In genomic region chrX:40009462-40009851, GRCh38 we compare ENCODE assay signal across 11 cellular contexts.
DNase-seq lines count a peak whose midpoint lies in the region; ATAC-seq, FAIRE-seq and TF ChIP-seq lines count a peak whose summit lies in the region.
"Had no signal": no experiment of that assay in that cellular context is flagged by ENCODE, and none has a peak within 500 bp of the region (broad histone marks: within the 10 kb centered on the region; RNA-seq: fewer than 3 reads in every experiment).

No MANE protein-coding gene starts in this region.

- POLR2A ChIA-PET in A673 (lab: Charles Lee; ENCODE audit: low non-redundant PET), result no interaction called here

- BruUV-seq in A673 (replicated peaks; lab: Mats Ljungman, UMichigan), result no TSS peak

- H3K4me2 ChIP-seq in GM23338 (peak overlapping the region; percentile 81), astrocyte (ENCODE audit: low read length) (peak overlapping the region; percentile 73)

- no peaks in the 10 kb centered on the region for H3K9me2 ChIP-seq in GM23338 (ENCODE audit: insufficient read depth)

- H3K4me3 Mint-ChIP-seq in GM23338 (peak overlapping the region; percentile 67), astrocyte (ENCODE audit: unreplicated experiment) (no peak overlapping the region), mesothelial cell of epicardium (peak overlapping the region; percentile 45)

- no peak overlapping the region for H3K27ac Mint-ChIP-seq in GM23338
- no peak overlapping the region for H3K27ac Mint-ChIP-seq in astrocyte (ENCODE audit: unreplicated experiment)
- no peak overlapping the region for H3K27ac Mint-ChIP-seq in mesothelial cell of epicardium

- H3K27me3 Mint-ChIP-seq in GM23338 (ENCODE audit: insufficient read depth, low read depth, poor library complexity), result peaks cover 74% of the 10 kb centered on the region
- H3K27me3 Mint-ChIP-seq in astrocyte (ENCODE audit: low read depth, unreplicated experiment), result peaks cover 11% of the 10 kb centered on the region
- H3K27me3 Mint-ChIP-seq in mesothelial cell of epicardium (ENCODE audit: low read depth), result peaks cover 31% of the 10 kb centered on the region

- TF ChIP-seq CTCF in A673 (conservative IDR thresholded peaks at IDR 0.05; ENCODE audit: low read depth, low read length) (no peak), GM23338 (conservative IDR thresholded peaks at IDR 0.05; ENCODE audit: low read depth in 2 of 2) (no peak), astrocyte (IDR thresholded peaks at IDR 0.05; ENCODE audit: insufficient read depth, low read depth, low read length) (no peak), mesothelial cell of epicardium (IDR thresholded peaks at IDR 0.05; ENCODE audit: unreplicated experiment) (no peak)

- H2AFZ ChIP-seq in GM23338 (no peak overlapping the region), astrocyte (ENCODE audit: low read depth, low read length) (no peak overlapping the region)

- H3K27me3 ChIP-seq in A673 (replicated peaks; ENCODE audit: insufficient read depth, low read depth, low read length, poor library complexity), result no peaks in the 10 kb centered on the region
- H3K27me3 ChIP-seq in GM23338 (ENCODE audit: insufficient read depth), result peaks cover 96% of the 10 kb centered on the region
- H3K27me3 ChIP-seq in astrocyte (ENCODE audit: insufficient read depth, low read length), result no peaks in the 10 kb centered on the region

- no peaks in the 10 kb centered on the region for H3K9me3 ChIP-seq in A673 (ENCODE audit: low read depth, low read length, poor library complexity, severe bottlenecking)
- no peaks in the 10 kb centered on the region for H3K9me3 ChIP-seq in astrocyte (ENCODE audit: insufficient read depth, low read depth, low read length)

- intact Hi-C loops in A673 (cut with micrococcal nuclease; ENCODE audit: unreplicated experiment), result no loop called here

- no peak overlapping the region for H3K9ac ChIP-seq in astrocyte (ENCODE audit: low read length)

- H4K20me1 ChIP-seq in GM23338 (replicated peaks; ENCODE audit: insufficient read depth) (no peaks in the 10 kb centered on the region), astrocyte (ENCODE audit: insufficient read depth, low read length) (no peaks in the 10 kb centered on the region)

- H3K79me2 ChIP-seq in GM23338 (replicated peaks; ENCODE audit: insufficient read depth), result no peaks in the 10 kb centered on the region
- H3K79me2 ChIP-seq in astrocyte (ENCODE audit: insufficient read depth, low read length), result no peaks in the 10 kb centered on the region

- H3K36me3 Mint-ChIP-seq in GM23338 (ENCODE audit: low read depth) (no peaks in the 10 kb centered on the region), astrocyte (ENCODE audit: low read depth, unreplicated experiment) (no peaks in the 10 kb centered on the region), mesothelial cell of epicardium (no peaks in the 10 kb centered on the region)

- H3K27ac ChIP-seq in A673 (ENCODE audit: low read depth, low read length, poor library complexity, severe bottlenecking) (no peak overlapping the region), GM23338 (ENCODE audit: low read depth) (no peak overlapping the region), astrocyte (ENCODE audit: low read depth, low read length) (no peak overlapping the region)

- no peak for FAIRE-seq in astrocyte (lab: Jason Lieb, UNC)
- FAIRE-seq: RCC 7860 had no signal

- no peaks in the 10 kb centered on the region for H3F3A ChIP-seq in GM23338 (replicated peaks; ENCODE audit: low read depth)

- DNase-seq in A673 (ENCODE audit: low spot score), result no peak
- DNase-seq in GM23338 (ENCODE audit: low spot score), result peak; percentile 54
- no peak for DNase-seq in astrocyte (ENCODE audit: low read depth)
- DNase-seq in mesothelial cell of epicardium (ENCODE audit: low spot score in 2 of 2, unreplicated experiment in 2 of 2), result no peak
- DNase-seq in NCI-H524 treated with DMSO at 0.1 percent for 48 hours (lab: John Stamatoyannopoulos, UW), result no peak
- DNase-seq: NCI-H1105 treated with DMSO at 0.1 percent for 48 hours had no signal

- ATAC-seq in GM23338 (no peak), GM18520 (IDR thresholded peaks at IDR 0.05; ENCODE audit: unreplicated experiment) (no peak), GM18511 (IDR thresholded peaks at IDR 0.05; ENCODE audit: unreplicated experiment) (no peak), GM21825 (IDR thresholded peaks at IDR 0.05; ENCODE audit: unreplicated experiment) (no peak)
- ATAC-seq: activated CD4-positive, CD25-positive, alpha-beta regulatory T cell treated with anti-CD3 and anti-CD28 coated beads, Interleukin-2, amount 50 U/mL, for 24 hours had no signal

- H3K4me3 ChIP-seq in A673 (ENCODE audit: low read depth, low read length, poor library complexity, severe bottlenecking) (peak overlapping the region; percentile 31), GM23338 (peak overlapping the region; percentile 58), astrocyte (ENCODE audit: insufficient read depth, low read depth, low read length) (no peak overlapping the region)

- H3K9me3 Mint-ChIP-seq in GM23338 (peaks cover 2% of the 10 kb centered on the region; the same call in 1 of the 3 replicates), astrocyte (ENCODE audit: unreplicated experiment) (peaks cover 2% of the 10 kb centered on the region), mesothelial cell of epicardium (peaks cover 7% of the 10 kb centered on the region)

- CTCF ChIA-PET in A673 (lab: Charles Lee), result no interaction called here

- peaks cover 22% of the 10 kb centered on the region for H3K4me1 ChIP-seq in A673 (ENCODE audit: insufficient read depth, low read length, poor library complexity, severe bottlenecking)
- H3K4me1 ChIP-seq in GM23338 (ENCODE audit: insufficient read depth), result peaks cover 12% of the 10 kb centered on the region
- peaks cover 28% of the 10 kb centered on the region for H3K4me1 ChIP-seq in astrocyte (ENCODE audit: insufficient read depth, low read length)

- H3K36me3 ChIP-seq in A673 (ENCODE audit: insufficient read depth, low read length, poor library complexity, severe bottlenecking) (no peaks in the 10 kb centered on the region), GM23338 (ENCODE audit: insufficient read depth) (no peaks in the 10 kb centered on the region), astrocyte (ENCODE audit: insufficient read depth, low read length) (no peaks in the 10 kb centered on the region)

- H3K4me1 Mint-ChIP-seq in GM23338, result peaks cover 36% of the 10 kb centered on the region
- H3K4me1 Mint-ChIP-seq in astrocyte (ENCODE audit: low read depth, unreplicated experiment), result peaks cover 9% of the 10 kb centered on the region
- peaks cover 44% of the 10 kb centered on the region for H3K4me1 Mint-ChIP-seq in mesothelial cell of epicardium

TF ChIP-seq in GM23338, 12 proteins besides CTCF, POLR2A, EP300 and RAD21 (continues in another document):
- TF ChIP-seq ETS1 (IDR thresholded peaks at IDR 0.05) (no peak), STAT1 (IDR thresholded peaks at IDR 0.05; ENCODE audit: unreplicated experiment) (no peak), ZNF331 (CRISPR knock-in tag; IDR thresholded peaks at IDR 0.05; ENCODE audit: low read depth) (no peak), REST (IDR thresholded peaks at IDR 0.05; ENCODE audit: unreplicated experiment) (no peak), ZNF114 (CRISPR knock-in tag; IDR thresholded peaks at IDR 0.05) (no peak), JUNB (IDR thresholded peaks at IDR 0.05; ENCODE audit: unreplicated experiment) (no peak), EZH2phosphoT487 (IDR thresholded peaks at IDR 0.05; ENCODE audit: unreplicated experiment) (no peak), EZH2 (IDR thresholded peaks at IDR 0.05; ENCODE audit: low read depth, unreplicated experiment) (no peak), NANOG (IDR thresholded peaks at IDR 0.05; ENCODE audit: borderline replicate concordance) (no peak), CREB1 (CRISPR knock-in tag; IDR thresholded peaks at IDR 0.05; ENCODE audit: low read depth) (no peak)
